26 cellular contexts compared by ENCODE assay signal in genomic region chr1:218866507-218866906, GRCh38.
"Had no signal": no experiment of that assay in that cellular context is flagged by ENCODE, and none has a peak within 500 bp of the region (broad histone marks: within the 10 kb centered on the region; RNA-seq: fewer than 3 reads in every experiment).

No MANE protein-coding gene starts in this region.

- H3K4me3 Mint-ChIP-seq: immature natural killer cell; memory B cell; naive thymus-derived CD4-positive, alpha-beta T cell; natural killer cell treated with Interleukin-12 subunit alpha and Interleukin-12 subunit beta and Interleukin-15 and Interleukin-18, amount 100 ng/mL, for 72 hours; stimulated activated memory B cell treated with anti-CD40 and anti-IgM and Interleukin-4, amounts not matched to agents 10 μg/mL and 1 μg/mL and 100 μg/mL, for 72 hours; stimulated activated naive CD8-positive, alpha-beta T cell treated with anti-CD3 and anti-CD28 coated beads, Interleukin-15, amount 100 ng/mL, for 72 hours; type B pancreatic cell had no signal

- H3K4me3 ChIP-seq: left ventricle myocardium inferior, lung, mucosa of descending colon, ovary, right atrium auricular region, right lobe of liver, smooth muscle cell, tibial nerve, uterus had no signal

- H3K27me3 ChIP-seq: ovary, right atrium auricular region, right lobe of liver, tibial nerve, uterus had no signal

- H3K4me1 Mint-ChIP-seq: immature natural killer cell; memory B cell; naive thymus-derived CD4-positive, alpha-beta T cell; stimulated activated memory B cell treated with anti-CD40 and anti-IgM and Interleukin-4, amounts not matched to agents 10 μg/mL and 1 μg/mL and 100 μg/mL, for 72 hours; stimulated activated naive CD8-positive, alpha-beta T cell treated with anti-CD3 and anti-CD28 coated beads, Interleukin-15, amount 100 ng/mL, for 72 hours had no signal

- H3K36me3 ChIP-seq: left ventricle myocardium inferior, ovary, right atrium auricular region, right lobe of liver, tibial nerve, uterus had no signal

- H3K9me3 ChIP-seq: left ventricle myocardium inferior, mucosa of descending colon, ovary, right atrium auricular region, right lobe of liver, tibial nerve, uterus had no signal

- H3K27ac Mint-ChIP-seq: immature natural killer cell; memory B cell; naive thymus-derived CD4-positive, alpha-beta T cell; natural killer cell treated with Interleukin-12 subunit alpha and Interleukin-12 subunit beta and Interleukin-15 and Interleukin-18, amount 100 ng/mL, for 72 hours; progenitor cell of endocrine pancreas; stimulated activated memory B cell treated with anti-CD40 and anti-IgM and Interleukin-4, amounts not matched to agents 10 μg/mL and 1 μg/mL and 100 μg/mL, for 72 hours; stimulated activated naive CD8-positive, alpha-beta T cell treated with anti-CD3 and anti-CD28 coated beads, Interleukin-15, amount 100 ng/mL, for 72 hours; type B pancreatic cell had no signal

- ATAC-seq: mucosa of descending colon; naive thymus-derived CD4-positive, alpha-beta T cell; natural killer cell treated with Interleukin-12 subunit alpha and Interleukin-12 subunit beta and Interleukin-15 and Interleukin-18, amount 100 ng/mL, for 72 hours; right lobe of liver; stimulated activated memory B cell treated with anti-CD40 and anti-IgM and Interleukin-4, amounts not matched to agents 10 μg/mL and 1 μg/mL and 100 μg/mL, for 72 hours; stimulated activated naive CD8-positive, alpha-beta T cell treated with anti-CD3 and anti-CD28 coated beads, Interleukin-15, amount 100 ng/mL, for 72 hours had no signal

- H3K9me3 Mint-ChIP-seq: memory B cell; stimulated activated memory B cell treated with anti-CD40 and anti-IgM and Interleukin-4, amounts not matched to agents 10 μg/mL and 1 μg/mL and 100 μg/mL, for 72 hours had no signal

- H3K36me3 Mint-ChIP-seq: immature natural killer cell; memory B cell; naive thymus-derived CD4-positive, alpha-beta T cell; natural killer cell treated with Interleukin-12 subunit alpha and Interleukin-12 subunit beta and Interleukin-15 and Interleukin-18, amount 100 ng/mL, for 72 hours; stimulated activated memory B cell treated with anti-CD40 and anti-IgM and Interleukin-4, amounts not matched to agents 10 μg/mL and 1 μg/mL and 100 μg/mL, for 72 hours; type B pancreatic cell had no signal

- H3K27me3 Mint-ChIP-seq: memory B cell; naive thymus-derived CD4-positive, alpha-beta T cell; natural killer cell treated with Interleukin-12 subunit alpha and Interleukin-12 subunit beta and Interleukin-15 and Interleukin-18, amount 100 ng/mL, for 72 hours; stimulated activated memory B cell treated with anti-CD40 and anti-IgM and Interleukin-4, amounts not matched to agents 10 μg/mL and 1 μg/mL and 100 μg/mL, for 72 hours; stimulated activated naive CD8-positive, alpha-beta T cell treated with anti-CD3 and anti-CD28 coated beads, Interleukin-15, amount 100 ng/mL, for 72 hours; type B pancreatic cell had no signal

- H3K4me2 ChIP-seq: smooth muscle cell had no signal

- H3K4me1 ChIP-seq: left ventricle myocardium inferior, right atrium auricular region, uterus had no signal

- H3K27ac ChIP-seq: left ventricle myocardium inferior, ovary, right atrium auricular region, right lobe of liver, tibial nerve, uterus had no signal

- DNase-seq: hypothalamus; immature natural killer cell; islet precursor cell; left ventricle myocardium inferior; midbrain; mucosa of descending colon; naive thymus-derived CD4-positive, alpha-beta T cell; ovary; right lobe of liver; stimulated activated CD4-positive, alpha-beta T cell treated with anti-CD3 and anti-CD28 coated beads, Interleukin-1b, Interleukin-23, amount 100 ng/mL, for 48 hours; stimulated activated CD4-positive, alpha-beta T cell treated with anti-CD3 and anti-CD28 coated beads, Interleukin-2, amount 100 ng/mL, for 48 hours; stimulated activated CD4-positive, alpha-beta T cell treated with anti-CD3 and anti-CD28 coated beads, Interleukin-4, amount 100 ng/mL, for 4 hours; stimulated activated CD8-positive, alpha-beta memory T cell treated with anti-CD3 and anti-CD28 coated beads, Interleukin-4, amount 100 ng/mL, for 48 hours; stimulated activated naive CD4-positive, alpha-beta T cell treated with Interleukin-2 at 50 U/mL for 16 hours; stimulated activated naive CD8-positive, alpha-beta T cell treated with anti-CD3 and anti-CD28 coated beads, Interleukin-15, amount 100 ng/mL, for 72 hours; substantia nigra; uterus had no signal
